Comparison of ENCODE assay signal across 8 cellular contexts in the genomic region with DNA sequence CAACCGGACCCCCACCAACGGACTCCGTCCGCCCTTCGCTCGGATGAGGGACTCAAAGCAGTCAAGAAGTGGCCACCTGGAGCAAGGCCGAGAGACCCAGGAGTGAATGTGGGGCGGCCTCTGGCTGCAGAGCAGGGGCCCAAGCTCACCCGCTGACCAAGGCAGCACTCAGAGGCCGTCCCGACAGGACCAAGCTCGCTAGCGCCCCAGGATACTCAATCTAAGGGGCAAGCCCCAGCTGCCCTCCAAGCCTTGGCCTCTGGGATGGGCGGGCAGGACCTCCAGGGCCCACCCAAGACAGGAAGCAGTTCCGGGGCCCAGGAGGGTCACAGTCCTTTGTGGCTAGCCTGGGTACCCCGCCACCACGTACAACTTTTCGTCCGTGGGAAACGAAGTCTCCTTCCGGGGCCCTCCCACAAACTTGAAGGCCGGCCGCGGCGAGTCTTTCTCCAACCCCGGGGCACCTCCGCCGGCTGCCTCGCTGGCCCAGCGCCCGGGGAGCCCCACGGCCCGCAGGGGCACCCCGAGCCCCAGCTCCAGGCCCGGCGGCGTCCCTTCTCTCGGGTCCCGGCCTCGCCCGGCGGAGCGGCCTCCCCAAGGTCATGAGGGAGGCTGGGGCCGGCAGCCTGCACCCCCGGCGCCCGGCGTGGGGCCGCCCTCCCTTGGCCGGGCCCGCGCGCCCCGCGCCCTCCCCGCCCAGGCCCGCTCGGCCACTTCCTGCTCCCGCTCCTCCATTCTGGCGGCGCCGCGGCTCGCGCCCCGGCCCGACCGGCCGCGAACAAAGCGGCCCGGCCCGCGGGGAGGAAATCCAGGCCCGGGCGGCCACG. TPM values are rescaled to one million over a fixed set of nuclear protein-coding genes. Genes with fewer than 3 reads are reported as not detected.
DNase-seq lines count a peak whose midpoint lies in the region; ATAC-seq and TF ChIP-seq lines count a peak whose summit lies in the region.

No MANE protein-coding gene starts in this region.

- H4K20me1 ChIP-seq in BLaER1 = peaks cover 53% of the 10 kb centered on the region

- peaks cover 21% of the 10 kb centered on the region for H3K27me3 Mint-ChIP-seq in stimulated activated naive CD8-positive, alpha-beta T cell treated with anti-CD3 and anti-CD28 coated beads, Interleukin-15, amount 100 ng/mL, for 72 hours

- H3K4me2 ChIP-seq in BLaER1 = peak overlapping the region; percentile 97

- 1% methylated on average over 18 to 54 of the region's 77 CpGs for WGBS in body of pancreas, 2 donors

- H3K9ac ChIP-seq in BLaER1 = peak overlapping the region; percentile 98

- H3K36me3 ChIP-seq in BLaER1 (peaks cover 32% of the 10 kb centered on the region), body of pancreas (replicated peaks in 1 of 2; ENCODE audit: insufficient read depth in 1 of 2, low read depth in 2 of 2) (peaks cover 0 to 2% of the 10 kb centered on the region in 2 donors)

- H3K9me3 ChIP-seq in BLaER1 (no peaks in the 10 kb centered on the region), body of pancreas (no peaks in the 10 kb centered on the region)

- TF ChIP-seq POLR2A in body of pancreas (IDR thresholded peaks at IDR 0.05) = no peak

- peaks cover 24% of the 10 kb centered on the region; the same call in 1 of the 2 replicates for H3K27me3 ChIP-seq in BLaER1
- H3K27me3 ChIP-seq in body of pancreas = no peaks in the 10 kb centered on the region

- peak; percentile 76 for DNase-seq in GM19240 (ENCODE audit: insufficient read length, low spot score)
- peak; percentile 33 for DNase-seq in M059J (ENCODE audit: low read depth)
- DNase-seq in body of pancreas = peak; percentile 51 to 59 (median 56)
- peak; percentile 41 for DNase-seq in kidney tubule cell (ENCODE audit: low spot score)
- peak in 1 of 2 donors; percentile 40 for DNase-seq in stimulated activated naive CD8-positive, alpha-beta T cell treated with anti-CD3 and anti-CD28 coated beads, Interleukin-15, amount 100 ng/mL, for 72 hours
- DNase-seq in NCI-H187 treated with DMSO at 0.1 percent for 48 hours (lab: John Stamatoyannopoulos, UW) = no peak

- peaks cover 82% of the 10 kb centered on the region for H3K4me1 Mint-ChIP-seq in stimulated activated naive CD8-positive, alpha-beta T cell treated with anti-CD3 and anti-CD28 coated beads, Interleukin-15, amount 100 ng/mL, for 72 hours

- intact Hi-C loops in body of pancreas (cut with DNase I) = no loop called here

- peak overlapping the region; percentile 73 to 86 for H3K27ac Mint-ChIP-seq in stimulated activated naive CD8-positive, alpha-beta T cell treated with anti-CD3 and anti-CD28 coated beads, Interleukin-15, amount 100 ng/mL, for 72 hours

- H3K4me3 Mint-ChIP-seq in stimulated activated naive CD8-positive, alpha-beta T cell treated with anti-CD3 and anti-CD28 coated beads, Interleukin-15, amount 100 ng/mL, for 72 hours = peak overlapping the region; percentile 92 to 93

- H3K4me3 ChIP-seq in BLaER1 (peak overlapping the region; percentile 98), body of pancreas (peak overlapping the region; percentile 50 to 56)

- ATAC-seq in body of pancreas = peak; percentile 47
- peak; percentile 59 for ATAC-seq in stimulated activated naive CD8-positive, alpha-beta T cell treated with anti-CD3 and anti-CD28 coated beads, Interleukin-15, amount 100 ng/mL, for 72 hours
- ATAC-seq in GM19455 (IDR thresholded peaks at IDR 0.05; ENCODE audit: unreplicated experiment) = no peak

- peak in 2 of 7 experiments; percentile 18 to 23 for TF ChIP-seq CTCF in body of pancreas (IDR thresholded peaks at IDR 0.05)

- H3K27ac ChIP-seq in BLaER1 = peak overlapping the region; percentile 96
- H3K27ac ChIP-seq in body of pancreas = peak overlapping the region; percentile 68 to 81 (median 72)

- H3K4me1 ChIP-seq in BLaER1 (peaks cover 86% of the 10 kb centered on the region), body of pancreas (peaks cover 71% of the 10 kb centered on the region)

- H3K9me3 Mint-ChIP-seq in stimulated activated naive CD8-positive, alpha-beta T cell treated with anti-CD3 and anti-CD28 coated beads, Interleukin-15, amount 100 ng/mL, for 72 hours = no peaks in the 10 kb centered on the region

RNA-seq across cellular contexts. Expression of gene AKT1, which starts 0.7 kb away (rescaled TPM):
- total RNA-seq in M059J (2014; rRNA removed; shearing (Covaris generic)) = 81.6 and 134 TPM in 2 replicates
- total RNA-seq in body of pancreas = 100 to 1,000 TPM in 1 of 2 donors, 10 to 100 TPM in 1; 74.2 to 151 TPM

RNA-seq across cellular contexts. Expression of gene ZBTB42, which starts 6.0 kb away (rescaled TPM):
- 3.3 and 4.1 TPM in 2 replicates for total RNA-seq in M059J (2014; rRNA removed; shearing (Covaris generic))
- total RNA-seq in body of pancreas = 10 to 100 TPM; 10.6 to 21.8 TPM

RNA-seq across cellular contexts. Expression of gene SIVA1, which starts 41.9 kb away (rescaled TPM):
- total RNA-seq in M059J (2014; rRNA removed; shearing (Covaris generic)) = 292 and 348 TPM in 2 replicates
- 100 to 1,000 TPM; 111 to 130 TPM for total RNA-seq in body of pancreas
